8 cellular contexts compared by ENCODE assay signal in the genomic region with DNA sequence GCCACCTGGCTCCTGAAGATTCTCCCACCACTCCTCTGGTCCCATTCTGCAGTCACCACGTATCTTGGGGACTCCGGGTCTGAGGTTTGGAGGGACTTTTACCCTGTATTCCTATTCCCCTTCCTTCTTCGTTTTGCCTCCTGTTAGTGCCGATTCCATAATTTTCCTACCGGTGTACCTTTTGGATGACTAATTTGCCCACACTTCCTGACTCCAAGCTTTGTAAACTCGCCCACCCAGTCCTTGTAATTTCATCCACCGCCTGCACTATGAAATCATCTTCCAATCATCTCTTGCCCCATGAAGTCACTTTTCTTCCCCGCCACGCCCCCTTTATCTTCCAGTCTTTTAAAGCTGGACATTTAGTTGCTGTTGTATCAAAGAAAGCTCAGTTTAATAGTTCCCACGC. TPM values are rescaled to one million over a fixed set of nuclear protein-coding genes. Genes with fewer than 3 reads are reported as not detected.
A peak's percentile ranks its signal among the peaks of the same experiment; 100 is the strongest.
DNase-seq lines count a peak whose midpoint lies in the region; ATAC-seq and TF ChIP-seq lines count a peak whose summit lies in the region.

No MANE protein-coding gene starts in this region.

- 2 to 4% methylated on average over 10 of the region's 10 CpGs for WGBS in lung, 2 donors
- WGBS in suprapubic skin: 1% methylated on average over 10 of the region's 10 CpGs

- no peaks in the 10 kb centered on the region for H3K9me3 Mint-ChIP-seq in chondrocyte (ENCODE audit: low read depth)

- peaks cover 6% of the 10 kb centered on the region; the same call in 1 of the 2 replicates for H3K36me3 ChIP-seq in SJCRH30
- H3K36me3 ChIP-seq in lung (ENCODE audit: control insufficient read depth in 2 of 2, insufficient read depth in 2 of 2, low read length in 2 of 2): no peaks in the 10 kb centered on the region
- H3K36me3 ChIP-seq in suprapubic skin: peaks cover 13% of the 10 kb centered on the region

- peak overlapping the region; percentile 95 for H3K27ac Mint-ChIP-seq in chondrocyte (ENCODE audit: unreplicated experiment)

- peak overlapping the region; percentile 86 for H3K4me3 Mint-ChIP-seq in chondrocyte (ENCODE audit: unreplicated experiment)

- H3K27ac ChIP-seq in SJCRH30 (peak overlapping the region; percentile 98; the same call in 1 of the 2 replicates), lung (ENCODE audit: low read depth in 1 of 2, low read length in 1 of 2) (peak overlapping the region in 1 of 2 donors; percentile 90), suprapubic skin (peak overlapping the region; percentile 88)

- TF ChIP-seq CTCF in chondrocyte (IDR thresholded peaks at IDR 0.05) (no peak), lung (IDR thresholded peaks at IDR 0.05; ENCODE audit: control extremely low read depth, extremely low read depth) (no peak), suprapubic skin (IDR thresholded peaks at IDR 0.05) (no peak)

- H3K36me3 Mint-ChIP-seq in chondrocyte (ENCODE audit: low read depth): peaks cover 10% of the 10 kb centered on the region

- H3K4me3 ChIP-seq in SJCRH30: peak overlapping the region; percentile 85
- peak overlapping the region; percentile 100 for H3K4me3 ChIP-seq in lung
- H3K4me3 ChIP-seq in suprapubic skin: peak overlapping the region; percentile 88

- TF ChIP-seq POLR2A in suprapubic skin (IDR thresholded peaks at IDR 0.05): no peak

- H3K4me1 ChIP-seq in SJCRH30 (peaks cover 2% of the 10 kb centered on the region; the same call in 1 of the 2 replicates), lung (ENCODE audit: control insufficient read depth in 2 of 2, insufficient read depth in 2 of 2, low read length in 2 of 2) (peaks cover 1 to 9% of the 10 kb centered on the region in 2 donors), suprapubic skin (peaks cover 19% of the 10 kb centered on the region)

- H3K27me3 ChIP-seq in SJCRH30 (no peaks in the 10 kb centered on the region), lung (ENCODE audit: control insufficient read depth, insufficient read depth) (no peaks in the 10 kb centered on the region), suprapubic skin (no peaks in the 10 kb centered on the region)

- DNase-seq in COLO668 (lab: John Stamatoyannopoulos, UW; ENCODE audit: unreplicated experiment): peak; percentile 62
- peak; percentile 49 to 66 for DNase-seq in SJCRH30
- no peak for DNase-seq in chondrocyte (ENCODE audit: low spot score)
- DNase-seq in lung (ENCODE audit: low spot score): peak; percentile 37
- DNase-seq in suprapubic skin (ENCODE audit: low spot score in 2 of 2): no peak
- DNase-seq in HuH-7.5 (ENCODE audit: low spot score): no peak

- ATAC-seq in GM19328 (IDR thresholded peaks at IDR 0.05; ENCODE audit: unreplicated experiment) (peak; percentile 4), HG03521 (IDR thresholded peaks at IDR 0.05; ENCODE audit: unreplicated experiment) (peak; percentile 2), lung (ENCODE audit: insufficient read depth, low FRiP score) (no peak)

- H3K9me3 ChIP-seq in SJCRH30 (replicated peaks) (no peaks in the 10 kb centered on the region), lung (ENCODE audit: control insufficient read depth in 2 of 2, insufficient read depth in 1 of 2, low read length in 1 of 2) (no peaks in the 10 kb centered on the region), suprapubic skin (no peaks in the 10 kb centered on the region)

- no peak for TF ChIP-seq EP300 in suprapubic skin (IDR thresholded peaks at IDR 0.05)

- peaks cover 22% of the 10 kb centered on the region for H3K4me1 Mint-ChIP-seq in chondrocyte (ENCODE audit: low read depth)

- H3K27me3 Mint-ChIP-seq in chondrocyte (ENCODE audit: low read depth): no peaks in the 10 kb centered on the region

RNA-seq across cellular contexts. Expression of a gene that starts 0.6 kb away (rescaled TPM):
- total RNA-seq in SJCRH30 (2014; rRNA removed; shearing (Covaris generic)): 53.3 and 59.2 TPM in 2 replicates
- total RNA-seq in chondrocyte (28.0 to 29.5 TPM (median 29.5 TPM) in 3 replicates), lung (10 to 100 TPM; 10.3 to 20.6 TPM), suprapubic skin (10 to 100 TPM; 24.9 to 48.5 (median 38.8) TPM)
- polyA plus RNA-seq in lung: 10 to 100 TPM; 37.3 to 38.3 TPM

RNA-seq across cellular contexts. Expression of a gene that starts 12.5 kb away (rescaled TPM):
- 114 and 131 TPM in 2 replicates for total RNA-seq in SJCRH30 (2014; rRNA removed; shearing (Covaris generic))
- total RNA-seq in chondrocyte: 131 to 140 TPM (median 134 TPM) in 3 replicates
- total RNA-seq in lung: 10 to 100 TPM; 61.0 to 92.4 TPM
- polyA plus RNA-seq in lung: 100 to 1,000 TPM in 1 of 2 donors, 10 to 100 TPM in 1; 67.4 to 167 TPM
- 10 to 100 TPM; 26.6 to 71.0 (median 42.2) TPM for total RNA-seq in suprapubic skin

Comparison
In these comparisons a context has a peak if more than half of its experiments do, and no peak if none do; other contexts are left out.
1. DNase-seq: peak in COLO668 (single experiment), SJCRH30 (2 of 2) and lung (single experiment); none in chondrocyte (single experiment), suprapubic skin (0 of 2) and HuH-7.5 (single experiment).
2. Peak in every context shown above with its lines, with median percentiles within 50 percentile points of each other: H3K4me3 ChIP-seq.